ENCODE assay signal across 8 cellular contexts in the genomic region with DNA sequence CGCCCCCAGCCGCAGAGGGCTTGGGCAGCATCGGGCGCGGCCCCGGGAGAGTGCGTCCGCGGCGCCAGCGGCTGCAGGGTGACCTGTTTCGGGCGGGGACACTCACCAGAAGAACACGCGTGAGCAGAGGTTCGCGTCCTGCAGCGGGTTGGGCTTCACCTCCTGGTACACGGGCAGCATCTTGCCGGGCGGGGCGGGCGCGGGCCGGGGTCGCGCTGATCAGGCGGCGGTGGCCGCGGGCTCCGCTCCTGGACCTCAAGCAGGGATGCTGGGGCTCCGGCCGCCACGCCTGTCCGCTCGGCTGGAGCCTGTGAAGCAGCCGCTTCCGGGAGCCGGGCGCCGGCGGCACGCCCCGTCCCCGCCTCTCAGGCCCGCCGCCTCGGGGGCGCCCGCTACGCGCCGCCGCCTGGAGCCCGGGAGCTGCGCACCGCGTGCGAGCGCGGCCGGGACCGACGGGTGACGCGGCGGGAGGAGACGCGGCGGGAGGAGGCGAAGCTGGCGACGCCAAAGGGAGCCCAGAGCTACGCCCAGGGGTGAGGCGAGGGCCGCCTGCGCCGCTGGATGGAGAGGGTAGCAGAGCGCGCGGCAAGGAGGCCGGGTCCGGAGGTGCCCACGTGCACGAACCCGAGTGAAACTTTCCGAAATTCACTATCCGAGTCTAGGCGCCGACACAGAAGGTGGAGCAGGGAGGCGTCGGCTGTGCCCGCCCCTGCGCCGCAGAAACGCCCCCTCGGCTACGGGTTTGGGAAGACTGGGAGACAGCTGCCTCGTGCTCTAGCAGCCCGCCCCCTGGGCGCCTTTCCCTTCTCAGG. TPM values are rescaled to one million over a fixed set of nuclear protein-coding genes. Genes with fewer than 3 reads are reported as not detected.
A peak's percentile ranks its signal among the peaks of the same experiment; 100 is the strongest.
DNase-seq lines count a peak whose midpoint lies in the region; ATAC-seq and TF ChIP-seq lines count a peak whose summit lies in the region.

A gene with protein sequence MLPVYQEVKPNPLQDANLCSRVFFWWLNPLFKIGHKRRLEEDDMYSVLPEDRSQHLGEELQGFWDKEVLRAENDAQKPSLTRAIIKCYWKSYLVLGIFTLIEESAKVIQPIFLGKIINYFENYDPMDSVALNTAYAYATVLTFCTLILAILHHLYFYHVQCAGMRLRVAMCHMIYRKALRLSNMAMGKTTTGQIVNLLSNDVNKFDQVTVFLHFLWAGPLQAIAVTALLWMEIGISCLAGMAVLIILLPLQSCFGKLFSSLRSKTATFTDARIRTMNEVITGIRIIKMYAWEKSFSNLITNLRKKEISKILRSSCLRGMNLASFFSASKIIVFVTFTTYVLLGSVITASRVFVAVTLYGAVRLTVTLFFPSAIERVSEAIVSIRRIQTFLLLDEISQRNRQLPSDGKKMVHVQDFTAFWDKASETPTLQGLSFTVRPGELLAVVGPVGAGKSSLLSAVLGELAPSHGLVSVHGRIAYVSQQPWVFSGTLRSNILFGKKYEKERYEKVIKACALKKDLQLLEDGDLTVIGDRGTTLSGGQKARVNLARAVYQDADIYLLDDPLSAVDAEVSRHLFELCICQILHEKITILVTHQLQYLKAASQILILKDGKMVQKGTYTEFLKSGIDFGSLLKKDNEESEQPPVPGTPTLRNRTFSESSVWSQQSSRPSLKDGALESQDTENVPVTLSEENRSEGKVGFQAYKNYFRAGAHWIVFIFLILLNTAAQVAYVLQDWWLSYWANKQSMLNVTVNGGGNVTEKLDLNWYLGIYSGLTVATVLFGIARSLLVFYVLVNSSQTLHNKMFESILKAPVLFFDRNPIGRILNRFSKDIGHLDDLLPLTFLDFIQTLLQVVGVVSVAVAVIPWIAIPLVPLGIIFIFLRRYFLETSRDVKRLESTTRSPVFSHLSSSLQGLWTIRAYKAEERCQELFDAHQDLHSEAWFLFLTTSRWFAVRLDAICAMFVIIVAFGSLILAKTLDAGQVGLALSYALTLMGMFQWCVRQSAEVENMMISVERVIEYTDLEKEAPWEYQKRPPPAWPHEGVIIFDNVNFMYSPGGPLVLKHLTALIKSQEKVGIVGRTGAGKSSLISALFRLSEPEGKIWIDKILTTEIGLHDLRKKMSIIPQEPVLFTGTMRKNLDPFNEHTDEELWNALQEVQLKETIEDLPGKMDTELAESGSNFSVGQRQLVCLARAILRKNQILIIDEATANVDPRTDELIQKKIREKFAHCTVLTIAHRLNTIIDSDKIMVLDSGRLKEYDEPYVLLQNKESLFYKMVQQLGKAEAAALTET (N-terminal part only) (minus strand): TSS at position 317 of the 812 bp plus-strand sequence. CDS start 137 bp downstream, at position 180.

- no peak within 1 kb of the TSS for H3K27ac ChIP-seq in ectodermal cell (ENCODE audit: insufficient read depth, low read depth, low read length, poor library complexity, severe bottlenecking)
- peak within 1 kb of the TSS; percentile 81 to 84 for H3K27ac ChIP-seq in lung (ENCODE audit: low read depth in 1 of 2, low read length in 1 of 2)

- no peaks in the 10 kb centered on the region for H3K9me3 ChIP-seq in ectodermal cell (ENCODE audit: control insufficient read depth, low read length)
- H3K9me3 ChIP-seq in lung (ENCODE audit: control insufficient read depth in 2 of 2, insufficient read depth in 1 of 2, low read length in 1 of 2): no peaks in the 10 kb centered on the region

- TF ChIP-seq POLR2A in GM18951 (IDR thresholded peaks at IDR 0.05; ENCODE audit: extremely low read depth, insufficient read depth, insufficient read length): peak; percentile 62

- in situ Hi-C loops in GM18951 (cut with MboI; ENCODE audit: low sequenced_read_pairs, unreplicated experiment): no loop called here

- H3K4me3 ChIP-seq in ectodermal cell (ENCODE audit: insufficient read depth, low read depth, low read length) (peak within 1 kb of the TSS; percentile 74), lung (peak within 1 kb of the TSS; percentile 63)

- DNase-seq in AG20443 (ENCODE audit: low spot score): peak; percentile 96
- peak; percentile 82 to 92 for DNase-seq in NCI-H526 (lab: John Stamatoyannopoulos, UW)
- peak; percentile 34 for DNase-seq in activated CD4-positive, alpha-beta T cell treated with anti-CD3 and anti-CD28 coated beads, Interleukin-2, amount 50 U/mL, for 1 hour
- DNase-seq in lung (ENCODE audit: low spot score): peak; percentile 67
- peak; percentile 3 for DNase-seq in stimulated activated CD8-positive, alpha-beta memory T cell treated with anti-CD3 and anti-CD28 coated beads, Interleukin-12 subunit alpha, Interleukin-12 subunit beta, amount 100 ng/mL, for 24 hours (ENCODE audit: extremely low read depth)

- no peak for TF ChIP-seq CTCF in lung (IDR thresholded peaks at IDR 0.05; ENCODE audit: control extremely low read depth, extremely low read depth)

- H3K4me1 ChIP-seq in ectodermal cell (ENCODE audit: control insufficient read depth, insufficient read depth, low read length) (no peaks in the 10 kb centered on the region), lung (ENCODE audit: control insufficient read depth in 2 of 2, insufficient read depth in 2 of 2, low read length in 2 of 2) (peaks cover 0 to 10% of the 10 kb centered on the region in 2 donors)

- 0 to 1% methylated on average over 102 of the region's 102 CpGs for WGBS in ectodermal cell, 2 experiments
- 0% methylated on average over 81 to 102 of the region's 102 CpGs for WGBS in lung, 2 donors

- no peaks in the 10 kb centered on the region for H3K36me3 ChIP-seq in ectodermal cell (ENCODE audit: control insufficient read depth, insufficient read depth, low read length)
- H3K36me3 ChIP-seq in lung (ENCODE audit: control insufficient read depth in 2 of 2, insufficient read depth in 2 of 2, low read length in 2 of 2): no peaks in the 10 kb centered on the region

- ATAC-seq in HG03135 (IDR thresholded peaks at IDR 0.05; ENCODE audit: unreplicated experiment) (peak; percentile 86), lung (ENCODE audit: insufficient read depth, low FRiP score) (peak; percentile 87)

- H3K27me3 ChIP-seq in ectodermal cell (ENCODE audit: control insufficient read depth, insufficient read depth, low read length, poor library complexity, severe bottlenecking): peaks cover 28% of the 10 kb centered on the region
- H3K27me3 ChIP-seq in lung (ENCODE audit: control insufficient read depth, insufficient read depth): no peaks in the 10 kb centered on the region

RNA-seq across cellular contexts. Expression of the gene that starts here (rescaled TPM):
- polyA plus RNA-seq in ectodermal cell (2013, experiment 1 of 4): 11.0 TPM
- polyA plus RNA-seq in ectodermal cell (2013, experiment 2 of 4): 12.5 TPM
- polyA plus RNA-seq in ectodermal cell (2013, experiment 3 of 4): 8.4 TPM
- polyA plus RNA-seq in ectodermal cell (2013, experiment 4 of 4): 8.2 TPM
- total RNA-seq in lung: 10 to 100 TPM; 30.0 to 38.7 TPM
- 10 to 100 TPM in 1 of 2 donors, 1 to 10 TPM in 1; 7.1 to 11.1 TPM for polyA plus RNA-seq in lung

Comparison
In these comparisons a context has a peak if more than half of its experiments do, and no peak if none do; other contexts are left out.
1. DNase-seq: peak in every context shown above with its lines; median percentile 96 in AG20443; 87 in NCI-H526; 67 in lung; 34 in activated CD4-positive, alpha-beta T cell treated with anti-CD3 and anti-CD28 coated beads, Interleukin-2, amount 50 U/mL, for 1 hour; 3 in stimulated activated CD8-positive, alpha-beta memory T cell treated with anti-CD3 and anti-CD28 coated beads, Interleukin-12 subunit alpha, Interleukin-12 subunit beta, amount 100 ng/mL, for 24 hours.